ENCODE assay signal across 8 cellular contexts in the genomic region with DNA sequence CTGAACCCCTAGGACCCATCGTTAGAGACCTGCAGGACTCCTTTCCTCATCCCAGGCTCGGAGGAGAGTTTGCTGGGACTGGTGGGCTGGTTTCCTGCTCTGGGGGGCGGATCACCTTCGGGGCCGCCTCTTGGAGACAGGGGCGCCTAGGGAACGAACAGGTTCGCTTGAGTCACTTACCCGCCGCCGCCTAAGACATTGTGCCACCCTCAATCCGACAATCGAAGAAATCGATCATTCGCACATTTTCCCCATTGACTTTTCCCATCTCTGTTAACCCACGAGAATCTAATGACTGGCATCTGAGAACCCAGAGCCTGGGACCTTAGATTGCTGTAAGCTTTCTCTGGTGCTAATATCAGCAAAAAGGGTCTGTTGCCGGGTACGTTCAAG. TPM values are rescaled to one million over a fixed set of nuclear protein-coding genes. Genes with fewer than 3 reads are reported as not detected.
DNase-seq lines count a peak whose midpoint lies in the region; ATAC-seq and TF ChIP-seq lines count a peak whose summit lies in the region.

No MANE protein-coding gene starts in this region.

- H3K4me3 ChIP-seq in BJ (ENCODE audit: low read depth, low read length) (peak overlapping the region; percentile 99), fibroblast of the aortic adventitia (ENCODE audit: low read depth, low read length) (peak overlapping the region; percentile 94), skeletal muscle cell (ENCODE audit: low read depth, low read length) (peak overlapping the region; percentile 82)

- H3K4me1 Mint-ChIP-seq in T-cell: peaks cover 71 to 79% (median 74%) of the 10 kb centered on the region in 3 donors

- no peaks in the 10 kb centered on the region for H3K27me3 ChIP-seq in BJ (ENCODE audit: control insufficient read depth, insufficient read depth, low read length)

- H3K4me3 Mint-ChIP-seq in T-cell: peak overlapping the region; percentile 92 to 98 (median 94)

- H3K27ac Mint-ChIP-seq in T-cell: peak overlapping the region; percentile 99 to 100

- POLR2A ChIA-PET in BJ (lab: Charles Lee): no interaction called here
- POLR2A ChIA-PET in T-cell (lab: Charles Lee): no interaction called here

- H3K9me3 Mint-ChIP-seq in T-cell: no peaks in the 10 kb centered on the region

- TF ChIP-seq CTCF in BJ (IDR thresholded peaks at IDR 0.05; ENCODE audit: insufficient read depth, low read depth, low read length) (no peak), fibroblast of the aortic adventitia (IDR thresholded peaks at IDR 0.05; ENCODE audit: insufficient read depth, low read length) (no peak)

- peaks cover 25% of the 10 kb centered on the region for H3K36me3 Mint-ChIP-seq in T-cell

- no peaks in the 10 kb centered on the region for H3K27me3 Mint-ChIP-seq in T-cell

- DNase-seq in BJ (ENCODE audit: low read depth) (no peak), T-cell (peak in 1 of 34 experiments; percentile 70), fibroblast of the aortic adventitia (ENCODE audit: low read depth) (no peak), skeletal muscle cell (ENCODE audit: low read depth) (no peak), GM19240 (ENCODE audit: insufficient read length, low spot score) (no peak), EL (no peak)

- CTCF ChIA-PET in BJ (lab: Yijun Ruan, JAX) (interaction anchor here (1.0 to 2.7 kb wide), 2 partner anchors 12 to 61 kb away, joined by 5 to 13 read pairs; no protein-coding TSS in a partner anchor), T-cell (lab: Charles Lee) (no interaction called here)

- peak; percentile 13 for ATAC-seq in GM21526 (IDR thresholded peaks at IDR 0.05; ENCODE audit: low FRiP score, unreplicated experiment)
- ATAC-seq in T-cell (replicated peaks in 1 of 4): peak in 3 of 4 experiments; percentile 18 to 19 (median 19)
- ATAC-seq in GM19324 (IDR thresholded peaks at IDR 0.05; ENCODE audit: low FRiP score, unreplicated experiment): no peak

- H3K36me3 ChIP-seq in BJ (ENCODE audit: control insufficient read depth, insufficient read depth, low read length): peaks cover 6% of the 10 kb centered on the region

RNA-seq across cellular contexts. Expression of a gene that starts 0.3 kb away (rescaled TPM):
- 70.3 and 86.3 TPM in 2 replicates for polyA plus RNA-seq in BJ (2011; rRNA removed)
- polyA minus RNA-seq in BJ (2011; rRNA and poly(A)+ RNA removed): 115 and 160 TPM in 2 replicates
- total RNA-seq in T-cell (10 to 100 TPM; 23.4 to 38.0 (median 33.0) TPM), fibroblast of the aortic adventitia (ENCODE audit: low replicate concordance) (64.6 and 118 TPM in 2 replicates)

RNA-seq across cellular contexts. Expression of a gene that starts 0.7 kb away (rescaled TPM):
- polyA plus RNA-seq in BJ (2011; rRNA removed): 43.1 and 109 TPM in 2 replicates
- polyA minus RNA-seq in BJ (2011; rRNA and poly(A)+ RNA removed): 82.6 and 89.9 TPM in 2 replicates
- total RNA-seq in T-cell (100 to 1,000 TPM; 108 to 119 (median 115) TPM), fibroblast of the aortic adventitia (ENCODE audit: low replicate concordance) (51.0 and 110 TPM in 2 replicates)
